Comparison of ENCODE assay signal across 8 cellular contexts in the genomic region with DNA sequence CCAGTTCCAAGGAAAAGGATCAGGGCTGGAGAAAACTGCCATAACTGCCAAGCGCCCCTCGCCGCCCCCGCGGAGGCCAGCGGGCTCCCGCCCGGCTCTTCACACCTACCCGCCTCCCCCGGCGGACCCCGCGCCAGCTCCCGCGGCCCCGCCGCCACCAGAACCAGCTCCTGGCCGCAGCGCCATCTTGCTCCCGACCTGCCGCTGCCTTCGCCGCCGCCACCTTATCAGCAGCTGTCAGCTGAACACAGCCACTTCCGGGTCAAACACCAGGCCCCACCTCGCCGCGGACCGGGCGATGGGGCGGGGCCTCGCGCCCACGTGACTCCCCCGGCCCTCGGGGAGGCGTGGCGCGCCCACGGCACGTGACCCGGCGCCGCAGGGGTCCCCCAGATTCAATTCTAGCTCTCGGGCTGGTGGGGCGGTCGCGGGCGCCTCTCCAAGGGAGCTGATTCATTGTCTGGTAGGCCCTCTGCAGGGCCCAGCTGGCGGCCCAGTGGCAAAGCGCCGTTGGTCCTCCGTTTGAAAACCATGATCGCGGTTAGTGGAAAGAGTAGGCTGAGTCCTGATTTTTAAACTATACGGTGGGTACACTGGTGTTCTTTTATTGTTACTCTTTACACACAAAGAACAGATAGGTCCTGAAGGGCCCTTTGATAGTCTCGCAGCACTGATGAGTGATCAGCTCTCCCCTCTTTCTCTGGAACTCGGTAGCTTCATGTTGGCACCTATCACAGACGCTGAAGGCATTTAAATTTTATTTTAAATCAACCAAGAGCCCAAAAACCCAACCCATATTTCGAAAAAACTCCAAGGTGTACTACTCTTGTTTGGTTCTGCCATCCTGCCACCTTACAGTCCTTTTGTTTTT. TPM values are rescaled to one million over a fixed set of nuclear protein-coding genes. Genes with fewer than 3 reads are reported as not detected.
A peak's percentile ranks its signal among the peaks of the same experiment; 100 is the strongest.
DNase-seq lines count a peak whose midpoint lies in the region; ATAC-seq and TF ChIP-seq lines count a peak whose summit lies in the region.

SYNRG (minus strand) TSS at position 249 of the 871 bp plus-strand sequence; CDS start at position 186, 63 bp downstream.

- H3K36me3 Mint-ChIP-seq in activated T-helper 17 cell treated with anti-CD3 and anti-CD28 coated beads, Interleukin-2, amount 50 U/mL, for 72 hours (ENCODE audit: low read depth) = peaks cover 52% of the 10 kb centered on the region
- H3K36me3 Mint-ChIP-seq in natural killer cell treated with Interleukin-12 subunit alpha and Interleukin-12 subunit beta and Interleukin-15 and Interleukin-18, amount 100 ng/mL, for 72 hours = peaks cover 4% of the 10 kb centered on the region

- ATAC-seq in activated T-helper 17 cell treated with anti-CD3 and anti-CD28 coated beads, Interleukin-2, amount 50 U/mL, for 72 hours (replicated peaks) = peak; percentile 87
- peak; percentile 97 to 99 for ATAC-seq in natural killer cell treated with Interleukin-12 subunit alpha and Interleukin-12 subunit beta and Interleukin-15 and Interleukin-18, amount 100 ng/mL, for 72 hours
- ATAC-seq in stimulated activated naive CD8-positive, alpha-beta T cell treated with anti-CD3 and anti-CD28 coated beads, Interleukin-15, Interleukin-2, amounts not matched to agents 100 U/mL and 50 U/mL, for 24 hours = peak; percentile 89

- peak within 1 kb of the TSS; percentile 93 for H3K4me3 Mint-ChIP-seq in activated T-helper 17 cell treated with anti-CD3 and anti-CD28 coated beads, Interleukin-2, amount 50 U/mL, for 72 hours
- peak within 1 kb of the TSS; percentile 89 for H3K4me3 Mint-ChIP-seq in natural killer cell treated with Interleukin-12 subunit alpha and Interleukin-12 subunit beta and Interleukin-15 and Interleukin-18, amount 100 ng/mL, for 72 hours

- no peaks in the 10 kb centered on the region for H3K9me3 Mint-ChIP-seq in activated T-helper 17 cell treated with anti-CD3 and anti-CD28 coated beads, Interleukin-2, amount 50 U/mL, for 72 hours
- H3K9me3 Mint-ChIP-seq in natural killer cell treated with Interleukin-12 subunit alpha and Interleukin-12 subunit beta and Interleukin-15 and Interleukin-18, amount 100 ng/mL, for 72 hours = no peaks in the 10 kb centered on the region

- TF ChIP-seq CTCF in LNCAP (IDR thresholded peaks at IDR 0.05) = peak; percentile 13; the same call in 1 of the 2 replicates

- DNase-seq in EH (ENCODE audit: low read depth) = peak; percentile 98
- peak; percentile 92 for DNase-seq in GOT3 (lab: John Stamatoyannopoulos, UW)
- peak; percentile 97 for DNase-seq in RPMI8226
- peak; percentile 94 for DNase-seq in fibroblast of peridontal ligament (ENCODE audit: extremely low read depth)
- DNase-seq in natural killer cell treated with Interleukin-12 subunit alpha and Interleukin-12 subunit beta and Interleukin-15 and Interleukin-18, amount 100 ng/mL, for 72 hours (ENCODE audit: low spot score) = peak; percentile 97
- DNase-seq in stimulated activated naive CD8-positive, alpha-beta T cell treated with anti-CD3 and anti-CD28 coated beads, Interleukin-15, Interleukin-2, amounts not matched to agents 100 U/mL and 50 U/mL, for 24 hours = peak; percentile 96

- H3K27me3 Mint-ChIP-seq in activated T-helper 17 cell treated with anti-CD3 and anti-CD28 coated beads, Interleukin-2, amount 50 U/mL, for 72 hours = no peaks in the 10 kb centered on the region
- H3K27me3 Mint-ChIP-seq in natural killer cell treated with Interleukin-12 subunit alpha and Interleukin-12 subunit beta and Interleukin-15 and Interleukin-18, amount 100 ng/mL, for 72 hours = no peaks in the 10 kb centered on the region

- H3K27ac Mint-ChIP-seq in activated T-helper 17 cell treated with anti-CD3 and anti-CD28 coated beads, Interleukin-2, amount 50 U/mL, for 72 hours = peak within 1 kb of the TSS; percentile 96
- peak within 1 kb of the TSS; percentile 88 to 94 for H3K27ac Mint-ChIP-seq in natural killer cell treated with Interleukin-12 subunit alpha and Interleukin-12 subunit beta and Interleukin-15 and Interleukin-18, amount 100 ng/mL, for 72 hours

- peaks cover 24% of the 10 kb centered on the region for H3K4me1 Mint-ChIP-seq in activated T-helper 17 cell treated with anti-CD3 and anti-CD28 coated beads, Interleukin-2, amount 50 U/mL, for 72 hours
- H3K4me1 Mint-ChIP-seq in natural killer cell treated with Interleukin-12 subunit alpha and Interleukin-12 subunit beta and Interleukin-15 and Interleukin-18, amount 100 ng/mL, for 72 hours (ENCODE audit: low read depth in 2 of 2) = peaks cover 21 to 40% of the 10 kb centered on the region in 2 donors

RNA-seq across cellular contexts. Expression of gene SYNRG, which starts in this region (rescaled TPM):
- 10 to 100 TPM; 63.8 to 64.1 TPM for total RNA-seq in activated T-helper 17 cell treated with anti-CD3 and anti-CD28 coated beads, Interleukin-2, amount 50 U/mL, for 72 hours
- 10 to 100 TPM; 68.7 to 77.4 TPM for total RNA-seq in natural killer cell treated with Interleukin-12 subunit alpha and Interleukin-12 subunit beta and Interleukin-15 and Interleukin-18, amount 100 ng/mL, for 72 hours

Comparison
In these comparisons a context has a peak if more than half of its experiments do, and no peak if none do; other contexts are left out.
1. Peak in every context shown above with its lines: DNase-seq and ATAC-seq.